Comparison of ENCODE assay signal across 8 cellular contexts in genomic region chr6:137866200-137866913, GRCh38. TPM values are rescaled to one million over a fixed set of nuclear protein-coding genes. Genes with fewer than 3 reads are reported as not detected.
A peak's percentile ranks its signal among the peaks of the same experiment; 100 is the strongest.
DNase-seq lines count a peak whose midpoint lies in the region; ATAC-seq and TF ChIP-seq lines count a peak whose summit lies in the region.

No MANE protein-coding gene starts in this region.

- H3K9ac ChIP-seq in duodenal mucosa (ENCODE audit: low read depth in 1 of 2, low read length in 2 of 2) (peak overlapping the region; percentile 60 to 63), mesendoderm (ENCODE audit: low read length) (peak overlapping the region; percentile 22)

- no peaks in the 10 kb centered on the region for H3K79me2 ChIP-seq in mesendoderm (ENCODE audit: control insufficient read depth, insufficient read depth, low read length)

- peak; percentile 57 for DNase-seq in AG20443 (ENCODE audit: low spot score)
- peak; percentile 55 for DNase-seq in mesendoderm
- peak; percentile 71 for DNase-seq in type B pancreatic cell (ENCODE audit: extremely low spot score, unreplicated experiment)
- DNase-seq in GM19240 (ENCODE audit: insufficient read length, low spot score): no peak

- no CpG with 5 or more reads among the region's 25 CpGs for WGBS in mesendoderm (ENCODE audit: extremely low coverage, insufficient coverage, low lambda C conversion rate)

- no peak overlapping the region for H3K23ac ChIP-seq in mesendoderm (ENCODE audit: low read length)

- H3K27ac Mint-ChIP-seq in type B pancreatic cell: peak overlapping the region; percentile 91

- H2BK5ac ChIP-seq in mesendoderm (ENCODE audit: low read length): no peak overlapping the region

- H3K4me3 ChIP-seq in duodenal mucosa (ENCODE audit: low read depth in 1 of 2, low read length in 2 of 2) (peak overlapping the region; percentile 71 to 72), mesendoderm (ENCODE audit: low read length) (peak overlapping the region; percentile 38)

- no peak overlapping the region for H2AK5ac ChIP-seq in mesendoderm (ENCODE audit: low read length)

- peaks cover 14% of the 10 kb centered on the region for H3K36me3 Mint-ChIP-seq in type B pancreatic cell

- no peak overlapping the region for H2BK15ac ChIP-seq in mesendoderm (replicated peaks; ENCODE audit: low read depth)

- H3K27ac ChIP-seq in duodenal mucosa (ENCODE audit: low read depth, low read length): no peak overlapping the region
- H3K27ac ChIP-seq in mesendoderm (ENCODE audit: low read depth, low read length): no peak overlapping the region

- TF ChIP-seq POLR2A in Raji (IDR thresholded peaks at IDR 0.05; ENCODE audit: insufficient read depth, low read depth, low read length): peak; percentile 6; the same call in 1 of the 2 replicates

- peak overlapping the region; percentile 71 for H3K56ac ChIP-seq in mesendoderm (ENCODE audit: low read length)

- H3K4ac ChIP-seq in mesendoderm (ENCODE audit: low read depth, low read length): no peak overlapping the region

- H3K9me3 Mint-ChIP-seq in type B pancreatic cell: peaks cover 7% of the 10 kb centered on the region

- H3K27me3 Mint-ChIP-seq in type B pancreatic cell: peaks cover 9% of the 10 kb centered on the region

- no peak for TF ChIP-seq CTCF in type B pancreatic cell (conservative IDR thresholded peaks at IDR 0.05)

- peak overlapping the region; percentile 40 for H3K18ac ChIP-seq in mesendoderm (ENCODE audit: low read length)

- peak overlapping the region; percentile 93 for H3K4me3 Mint-ChIP-seq in type B pancreatic cell

- no peaks in the 10 kb centered on the region for H3K79me1 ChIP-seq in mesendoderm (ENCODE audit: low read length)

- peaks cover 23 to 26% of the 10 kb centered on the region in 2 donors for H3K4me1 ChIP-seq in duodenal mucosa (ENCODE audit: control insufficient read depth in 1 of 2, insufficient read depth in 2 of 2, low read length in 2 of 2)
- H3K4me1 ChIP-seq in mesendoderm (ENCODE audit: control insufficient read depth, low read depth, low read length): peaks cover 6% of the 10 kb centered on the region

- no peak overlapping the region for H4K8ac ChIP-seq in mesendoderm (ENCODE audit: low read depth, low read length)

- ATAC-seq in GM18867 (IDR thresholded peaks at IDR 0.05; ENCODE audit: unreplicated experiment) (peak; percentile 29), HG03045 (IDR thresholded peaks at IDR 0.05; ENCODE audit: unreplicated experiment) (peak; percentile 34)

- no peaks in the 10 kb centered on the region for H3K9me3 ChIP-seq in duodenal mucosa (ENCODE audit: control insufficient read depth in 1 of 2, low read length in 2 of 2)

- H4K5ac ChIP-seq in mesendoderm (ENCODE audit: low read length): no peak overlapping the region

- peak overlapping the region; percentile 70 for H3K4me2 ChIP-seq in mesendoderm (ENCODE audit: low read length)

- H2BK120ac ChIP-seq in mesendoderm (ENCODE audit: low read depth, low read length): no peak overlapping the region

- peaks cover 39% of the 10 kb centered on the region for H3K4me1 Mint-ChIP-seq in type B pancreatic cell (ENCODE audit: unreplicated experiment)

- H3K36me3 ChIP-seq in duodenal mucosa (ENCODE audit: control insufficient read depth in 1 of 2, insufficient read depth in 2 of 2, low read length in 2 of 2): no peaks in the 10 kb centered on the region
- H3K36me3 ChIP-seq in mesendoderm (ENCODE audit: control insufficient read depth, insufficient read depth, low read length): no peaks in the 10 kb centered on the region

- H3K27me3 ChIP-seq in duodenal mucosa (ENCODE audit: control insufficient read depth in 1 of 2, insufficient read depth in 2 of 2, low read length in 2 of 2) (no peaks in the 10 kb centered on the region), mesendoderm (ENCODE audit: insufficient read depth, low read length, poor library complexity) (peaks cover 2% of the 10 kb centered on the region)

RNA-seq across cellular contexts. Expression of gene TNFAIP3, which starts 0.7 kb away (rescaled TPM):
- 1.4 TPM for polyA plus RNA-seq in mesendoderm (2013, experiment 1 of 2)
- 1.1 TPM for polyA plus RNA-seq in mesendoderm (2013, experiment 2 of 2)
- total RNA-seq in type B pancreatic cell (ENCODE audit: low replicate concordance): 15.2 and 54.4 TPM in 2 replicates
